ENCODE assay signal across 1 cellular context in the genomic region with DNA sequence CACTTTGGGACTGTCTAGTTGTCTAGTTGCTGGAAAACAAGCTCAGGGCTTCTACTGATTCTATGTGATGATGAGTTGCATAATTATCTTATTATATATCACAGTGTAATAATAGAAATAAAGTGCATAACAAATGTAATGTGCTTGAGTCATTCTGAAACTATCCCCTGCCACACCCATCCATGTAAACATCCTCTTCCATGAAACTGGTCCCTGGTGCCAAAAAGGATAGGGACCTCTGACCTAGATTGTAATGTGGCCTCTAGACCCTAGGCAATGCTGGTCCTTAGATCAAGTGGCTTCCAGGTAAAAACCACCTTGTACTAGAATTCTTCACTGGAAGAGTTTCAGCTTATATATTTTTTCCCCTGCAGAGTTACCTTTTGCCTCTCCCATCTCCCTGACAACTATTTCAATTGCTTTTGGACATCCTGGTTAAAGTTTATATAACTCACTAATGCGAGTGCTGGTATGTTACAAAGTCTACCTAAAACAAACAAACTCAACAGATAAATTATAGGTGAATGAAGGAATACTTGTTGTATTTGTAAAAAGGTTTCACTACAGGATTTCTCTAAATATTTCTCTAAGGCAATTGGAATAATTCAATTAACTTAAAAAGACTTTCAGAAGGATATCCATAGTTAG.
A peak's percentile ranks its signal among the peaks of the same experiment; 100 is the strongest.
TF ChIP-seq lines count a peak whose summit lies in the region.

No MANE protein-coding gene starts in this region.

TF ChIP-seq in endothelial cell of umbilical vein, 7 proteins besides CTCF, POLR2A, EP300 and RAD21 (continued from another document):
- TF ChIP-seq, protein P1, sequence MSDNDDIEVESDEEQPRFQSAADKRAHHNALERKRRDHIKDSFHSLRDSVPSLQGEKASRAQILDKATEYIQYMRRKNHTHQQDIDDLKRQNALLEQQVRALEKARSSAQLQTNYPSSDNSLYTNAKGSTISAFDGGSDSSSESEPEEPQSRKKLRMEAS (IDR thresholded peaks at IDR 0.05; ENCODE audit: insufficient read depth, insufficient read length): no peak
- TF ChIP-seq EZH2 (IDR thresholded peaks at IDR 0.05; ENCODE audit: borderline replicate concordance, low read depth, low read length, severe bottlenecking) (no peak), FOS (IDR thresholded peaks at IDR 0.05; ENCODE audit: borderline replicate concordance, insufficient read depth, low read length) (peak; percentile 38)
TF ChIP-seq in endothelial cell of umbilical vein: peak in this region for 1.
